ENCODE assay signal across 10 cellular contexts in genomic region chr15:77179541-77179998, GRCh38.
DNase-seq lines count a peak whose midpoint lies in the region; ATAC-seq and TF ChIP-seq lines count a peak whose summit lies in the region.
"Had no signal": no experiment of that assay in that cellular context is flagged by ENCODE, and none has a peak within 500 bp of the region (broad histone marks: within the 10 kb centered on the region; RNA-seq: fewer than 3 reads in every experiment).

No MANE protein-coding gene starts in this region.

- intact Hi-C loops in dendritic cell treated with granulocyte-macrophage colony-stimulating factor and Interleukin-4, amounts not matched to agents 40 ng/mL and 50 ng/mL, for 4 days (cut with micrococcal nuclease) = no loop called here
- intact Hi-C loops in vagina (cut with DNase I) (no loop called here), posterior cingulate gyrus (cut with DNase I) (no loop called here)

- H3K27me3 Mint-ChIP-seq in dendritic cell treated with granulocyte-macrophage colony-stimulating factor and Interleukin-4, amounts not matched to agents 40 ng/mL and 50 ng/mL, for 4 days = no peaks in the 10 kb centered on the region

- H3K4me3 ChIP-seq in Jurkat, Clone E6-1 (ENCODE audit: low read length) = no peak overlapping the region
- no peak overlapping the region for H3K4me3 ChIP-seq in vagina
- H3K4me3 ChIP-seq in effector memory CD4-positive, alpha-beta T cell (ENCODE audit: insufficient read depth, low read depth, low read length, poor library complexity, severe bottlenecking) = no peak overlapping the region

- peaks cover 9% of the 10 kb centered on the region for H3K4me1 ChIP-seq in vagina
- H3K4me1 ChIP-seq in effector memory CD4-positive, alpha-beta T cell (ENCODE audit: control insufficient read depth, insufficient read depth, low read length, poor library complexity, severe bottlenecking) = peaks cover 5% of the 10 kb centered on the region

- ATAC-seq in GM19452 (IDR thresholded peaks at IDR 0.05; ENCODE audit: unreplicated experiment) = peak; percentile 44

- no peak overlapping the region for H3K27ac ChIP-seq in vagina
- H3K27ac ChIP-seq in effector memory CD4-positive, alpha-beta T cell (ENCODE audit: insufficient read depth, low read length, poor library complexity, severe bottlenecking) = no peak overlapping the region

- H3K36me3 Mint-ChIP-seq in dendritic cell treated with granulocyte-macrophage colony-stimulating factor and Interleukin-4, amounts not matched to agents 40 ng/mL and 50 ng/mL, for 4 days (ENCODE audit: low read depth) = no peaks in the 10 kb centered on the region

- no peaks in the 10 kb centered on the region for H3K9me3 ChIP-seq in vagina
- H3K9me3 ChIP-seq in effector memory CD4-positive, alpha-beta T cell (ENCODE audit: control insufficient read depth, low read length) = no peaks in the 10 kb centered on the region

- TF ChIP-seq POLR2A in vagina (IDR thresholded peaks at IDR 0.05) = no peak

- peak; percentile 56 for DNase-seq in GM10266 (ENCODE audit: extremely low spot score)
- DNase-seq in Jurkat, Clone E6-1 (ENCODE audit: low read depth, low spot score) = peak; percentile 81
- DNase-seq in vagina (ENCODE audit: extremely low spot score in 2 of 2) = no peak
- no peak for DNase-seq in posterior cingulate gyrus
- DNase-seq in effector memory CD4-positive, alpha-beta T cell = no peak
- DNase-seq in OCI-M2 (lab: John Stamatoyannopoulos, UW; ENCODE audit: unreplicated experiment) = no peak
- DNase-seq: activated CD4-positive, CD25-positive, alpha-beta regulatory T cell; KG1 had no signal

- no peaks in the 10 kb centered on the region for H3K9me3 Mint-ChIP-seq in dendritic cell treated with granulocyte-macrophage colony-stimulating factor and Interleukin-4, amounts not matched to agents 40 ng/mL and 50 ng/mL, for 4 days

- no peak overlapping the region for H3K4me3 Mint-ChIP-seq in dendritic cell treated with granulocyte-macrophage colony-stimulating factor and Interleukin-4, amounts not matched to agents 40 ng/mL and 50 ng/mL, for 4 days

- H3K27ac Mint-ChIP-seq in dendritic cell treated with granulocyte-macrophage colony-stimulating factor and Interleukin-4, amounts not matched to agents 40 ng/mL and 50 ng/mL, for 4 days = peak overlapping the region; percentile 77

- no peaks in the 10 kb centered on the region for H3K27me3 ChIP-seq in vagina
- H3K27me3 ChIP-seq in effector memory CD4-positive, alpha-beta T cell (replicated peaks; ENCODE audit: control insufficient read depth, insufficient read depth, low read length, poor library complexity, severe bottlenecking) = no peaks in the 10 kb centered on the region

- TF ChIP-seq CTCF in GM10266 (IDR thresholded peaks at IDR 0.05; ENCODE audit: control insufficient read depth, insufficient read depth, low read depth, missing control alignments) (peak; percentile 14), vagina (IDR thresholded peaks at IDR 0.05) (no peak)

- H3K4me1 Mint-ChIP-seq in dendritic cell treated with granulocyte-macrophage colony-stimulating factor and Interleukin-4, amounts not matched to agents 40 ng/mL and 50 ng/mL, for 4 days (ENCODE audit: low read depth) = peaks cover 38% of the 10 kb centered on the region

- peaks cover 0 to 10% of the 10 kb centered on the region in 2 donors for H3K36me3 ChIP-seq in vagina
- no peaks in the 10 kb centered on the region for H3K36me3 ChIP-seq in effector memory CD4-positive, alpha-beta T cell (ENCODE audit: control insufficient read depth, insufficient read depth, low read length)

Comparison
In these comparisons a context has a peak if more than half of its experiments do, and no peak if none do; other contexts are left out.
1. DNase-seq: peak in GM10266 (single experiment) and Jurkat, Clone E6-1 (single experiment); none in vagina (0 of 2), posterior cingulate gyrus (0 of 10), effector memory CD4-positive, alpha-beta T cell (0 of 3) and OCI-M2 (single experiment).